35 cellular contexts compared by ENCODE assay signal in the genomic region with DNA sequence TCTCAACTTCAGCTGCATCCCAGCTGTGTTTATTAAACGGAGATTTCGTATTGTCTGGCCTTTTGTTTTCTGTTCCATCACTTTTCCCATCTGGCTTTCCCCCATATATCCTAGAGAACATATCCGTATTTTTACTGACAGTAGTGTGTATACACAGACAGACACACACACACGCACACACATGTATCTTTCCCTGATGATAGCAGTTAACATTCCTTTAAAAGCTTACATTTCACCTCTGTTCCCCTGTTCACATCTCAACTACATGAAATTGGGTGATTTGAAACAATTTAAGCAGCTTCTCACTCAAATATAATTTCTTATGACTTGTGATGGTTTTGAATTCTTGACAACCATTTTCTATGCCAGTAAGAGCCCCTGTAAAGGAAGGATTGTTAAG.
DNase-seq lines count a peak whose midpoint lies in the region; ATAC-seq, FAIRE-seq and TF ChIP-seq lines count a peak whose summit lies in the region.
"Had no signal": no experiment of that assay in that cellular context is flagged by ENCODE, and none has a peak within 500 bp of the region (broad histone marks: within the 10 kb centered on the region; RNA-seq: fewer than 3 reads in every experiment).

No MANE protein-coding gene starts in this region.

- H3K36me3 Mint-ChIP-seq in GM23338 (ENCODE audit: low read depth) = no peaks in the 10 kb centered on the region
- H3K36me3 Mint-ChIP-seq: CD14-positive monocyte; CD4-positive, alpha-beta memory T cell; CD4-positive, CD25-positive, alpha-beta regulatory T cell; CD8-positive, alpha-beta memory T cell; CD8-positive, alpha-beta T cell had no signal

- H3K4me2 ChIP-seq in SK-N-SH (no peak overlapping the region), GM23338 (no peak overlapping the region), neural cell (ENCODE audit: low read length) (peak overlapping the region; percentile 5)
- H3K4me2 ChIP-seq: A549; BLaER1; BLaER1 treated with 17β-estradiol and CSF1 and Interleukin-3, amounts not matched to agents 10 nM and 100 nM had no signal

- ATAC-seq in SK-N-SH treated with all-trans-retinoic acid at 6 μM for 48 hours (no peak), GM23338 (no peak), Right ventricle myocardium inferior (no peak), pancreas (no peak)
- ATAC-seq: A549; CD8-positive, alpha-beta T cell had no signal

- H3K79me2 ChIP-seq in SK-N-SH (ENCODE audit: insufficient read depth) (no peaks in the 10 kb centered on the region), GM23338 (replicated peaks; ENCODE audit: insufficient read depth) (no peaks in the 10 kb centered on the region), neural cell (replicated peaks; ENCODE audit: insufficient read depth, low read length) (no peaks in the 10 kb centered on the region)

- H2AFZ ChIP-seq in SK-N-SH (ENCODE audit: low read depth) (0 out of 2 replicates have a peak overlapping the region, but pooled peaks have one; percentile 37), GM23338 (peak overlapping the region; percentile 28; the same call in 1 of the 2 replicates), neural cell (ENCODE audit: low read depth, low read length) (no peak overlapping the region)

- H3K9me3 ChIP-seq in SK-N-SH (no peaks in the 10 kb centered on the region), neural cell (ENCODE audit: low read length) (no peaks in the 10 kb centered on the region), pancreas (no peaks in the 10 kb centered on the region)
- H3K9me3 ChIP-seq: A549; BE2C; BLaER1; BLaER1 treated with 17β-estradiol and CSF1 and Interleukin-3, amounts not matched to agents 10 nM and 100 nM; Caco-2 had no signal

- H3K9me2 ChIP-seq in SK-N-SH (no peaks in the 10 kb centered on the region), GM23338 (ENCODE audit: insufficient read depth) (no peaks in the 10 kb centered on the region), neural cell (ENCODE audit: insufficient read depth, low read length) (no peaks in the 10 kb centered on the region)

- no peaks in the 10 kb centered on the region for H3K9me3 Mint-ChIP-seq in GM23338

- H3F3A ChIP-seq in SK-N-SH (replicated peaks; ENCODE audit: insufficient read depth) = no peaks in the 10 kb centered on the region
- no peaks in the 10 kb centered on the region for H3F3A ChIP-seq in GM23338 (replicated peaks; ENCODE audit: low read depth)
- H3F3A ChIP-seq in neural cell (ENCODE audit: insufficient read depth, low read length, poor library complexity, severe bottlenecking) = no peaks in the 10 kb centered on the region

- TF ChIP-seq RAD21 in SK-N-SH (IDR thresholded peaks at IDR 0.05; ENCODE audit: low read length) (no peak), neural cell (conservative IDR thresholded peaks at IDR 0.05) (no peak)

- no peak overlapping the region for H3K4me3 Mint-ChIP-seq in GM23338
- H3K4me3 Mint-ChIP-seq: B cell; CD14-positive monocyte; CD4-positive, alpha-beta memory T cell; CD4-positive, alpha-beta T cell; CD4-positive, CD25-positive, alpha-beta regulatory T cell; CD8-positive, alpha-beta memory T cell; CD8-positive, alpha-beta T cell had no signal

- H3K27ac ChIP-seq in SK-N-SH (ENCODE audit: low read depth in 2 of 2, low read length in 1 of 2) (no peak overlapping the region), GM23338 (ENCODE audit: low read depth) (no peak overlapping the region), neural cell (ENCODE audit: low read length) (peak overlapping the region; percentile 73), pancreas (no peak overlapping the region)
- H3K27ac ChIP-seq: 22Rv1; A549; BLaER1; BLaER1 treated with 17β-estradiol and CSF1 and Interleukin-3, amounts not matched to agents 10 nM and 100 nM; C4-2B had no signal

- TF ChIP-seq CTCF in SK-N-SH (IDR thresholded peaks at IDR 0.05) = no peak
- TF ChIP-seq CTCF in GM23338 (conservative IDR thresholded peaks at IDR 0.05; ENCODE audit: low read depth in 2 of 2) = no peak
- no peak for TF ChIP-seq CTCF in neural cell (IDR thresholded peaks at IDR 0.05; ENCODE audit: poor library complexity, severe bottlenecking)
- TF ChIP-seq CTCF in pancreas (IDR thresholded peaks at IDR 0.05) = no peak

- WGBS in SK-N-SH (ENCODE audit: low lambda C conversion rate) = 79% methylated on average over 4 of the region's 4 CpGs
- WGBS in pancreas, 2 donors = 53 to 65% methylated on average over 4 of the region's 4 CpGs

- H3K4me1 ChIP-seq in SK-N-SH (ENCODE audit: control insufficient read depth in 1 of 2, insufficient read depth in 2 of 2, low read depth in 1 of 2, low read length in 1 of 2) (no peaks in the 10 kb centered on the region), GM23338 (ENCODE audit: insufficient read depth) (no peaks in the 10 kb centered on the region), pancreas (no peaks in the 10 kb centered on the region)
- H3K4me1 ChIP-seq: A549; BE2C; BLaER1; BLaER1 treated with 17β-estradiol and CSF1 and Interleukin-3, amounts not matched to agents 10 nM and 100 nM; Caco-2 had no signal

- H3K36me3 ChIP-seq in SK-N-SH (replicated peaks in 1 of 2; ENCODE audit: control insufficient read depth in 1 of 2, insufficient read depth in 2 of 2, low read length in 1 of 2) (no peaks in the 10 kb centered on the region), GM23338 (ENCODE audit: insufficient read depth) (no peaks in the 10 kb centered on the region), neural cell (ENCODE audit: insufficient read depth, low read length) (no peaks in the 10 kb centered on the region), pancreas (no peaks in the 10 kb centered on the region)
- H3K36me3 ChIP-seq: BE2C; BLaER1; BLaER1 treated with 17β-estradiol and CSF1 and Interleukin-3, amounts not matched to agents 10 nM and 100 nM had no signal

- intact Hi-C loops in Right ventricle myocardium inferior (cut with DNase I) (no loop called here), pancreas (cut with DNase I) (no loop called here)

- no peak overlapping the region for H3K4me3 ChIP-seq in SK-N-SH (ENCODE audit: low read depth in 2 of 2, low read length in 1 of 2)
- H3K4me3 ChIP-seq in GM23338 = no peak overlapping the region
- peak overlapping the region; percentile 17 for H3K4me3 ChIP-seq in neural cell (ENCODE audit: low read length)
- H3K4me3 ChIP-seq in pancreas = no peak overlapping the region
- H3K4me3 ChIP-seq: A549; BLaER1; BLaER1 treated with 17β-estradiol and CSF1 and Interleukin-3, amounts not matched to agents 10 nM and 100 nM had no signal

- POLR2A ChIA-PET in SK-N-SH (lab: Yijun Ruan, JAX) = no interaction called here

- H4K20me1 ChIP-seq in SK-N-SH (ENCODE audit: insufficient read depth) (no peaks in the 10 kb centered on the region), GM23338 (replicated peaks; ENCODE audit: insufficient read depth) (no peaks in the 10 kb centered on the region), neural cell (ENCODE audit: insufficient read depth) (no peaks in the 10 kb centered on the region)
- H4K20me1 ChIP-seq: BLaER1; BLaER1 treated with 17β-estradiol and CSF1 and Interleukin-3, amounts not matched to agents 10 nM and 100 nM had no signal

- DNase-seq in SK-N-SH (no peak), GM23338 (ENCODE audit: low spot score) (no peak), Right ventricle myocardium inferior (ENCODE audit: missing footprints) (no peak), pancreas (no peak)
- DNase-seq: 8988T; ACHN; AML-193; BE2C; C1 segment of cervical spinal cord; Caco-2; Calu3; CD4-positive, alpha-beta memory T cell; CD4-positive, alpha-beta T cell; CD4-positive, CD25-positive, alpha-beta regulatory T cell; CD8-positive, alpha-beta memory T cell; CD8-positive, alpha-beta T cell; COR-L47; DMS 273 treated with DMSO at 0.1 percent for 48 hours; DMS153; DMS53; DMS79; DMS79 treated with DMSO at 0.1 percent for 48 hours; DND-41; EL had no signal

- FAIRE-seq in pancreas (lab: Jason Lieb, UNC) = no peak
- FAIRE-seq: A204.1, A549, D721Med had no signal

- TF ChIP-seq EP300 in SK-N-SH (IDR thresholded peaks at IDR 0.05; ENCODE audit: borderline replicate concordance in 1 of 2, low read depth in 1 of 2, low read length in 1 of 2) (no peak), neural cell (conservative IDR thresholded peaks at IDR 0.05; ENCODE audit: poor library complexity, severe bottlenecking) (peak; percentile 86)

- H3K27me3 Mint-ChIP-seq in GM23338 (ENCODE audit: insufficient read depth, low read depth, poor library complexity) = no peaks in the 10 kb centered on the region
- H3K27me3 Mint-ChIP-seq: CD4-positive, alpha-beta memory T cell; CD8-positive, alpha-beta memory T cell had no signal

- no peaks in the 10 kb centered on the region for H3K4me1 Mint-ChIP-seq in GM23338
- H3K4me1 Mint-ChIP-seq: B cell; CD14-positive monocyte; CD4-positive, alpha-beta memory T cell; CD4-positive, CD25-positive, alpha-beta regulatory T cell; CD8-positive, alpha-beta memory T cell had no signal

- H3K27me3 ChIP-seq in SK-N-SH (ENCODE audit: insufficient read depth) (no peaks in the 10 kb centered on the region), GM23338 (ENCODE audit: insufficient read depth) (no peaks in the 10 kb centered on the region), neural cell (ENCODE audit: insufficient read depth, low read depth, low read length) (no peaks in the 10 kb centered on the region), pancreas (no peaks in the 10 kb centered on the region)
- H3K27me3 ChIP-seq: BLaER1; BLaER1 treated with 17β-estradiol and CSF1 and Interleukin-3, amounts not matched to agents 10 nM and 100 nM had no signal

- CTCF ChIA-PET in SK-N-SH (lab: Yijun Ruan, JAX) = interaction anchor here (0.6 to 1.9 kb wide), 4 partner anchors 8 to 957 kb away, joined by 3 to 5 read pairs (median 4); no protein-coding TSS in a partner anchor

- no peak overlapping the region for H3K27ac Mint-ChIP-seq in GM23338
- H3K27ac Mint-ChIP-seq: B cell; CD14-positive monocyte; CD4-positive, alpha-beta memory T cell; CD4-positive, alpha-beta T cell; CD4-positive, CD25-positive, alpha-beta regulatory T cell; CD8-positive, alpha-beta memory T cell; CD8-positive, alpha-beta T cell had no signal

- H3K9ac ChIP-seq in SK-N-SH (no peak overlapping the region), neural cell (ENCODE audit: low read length) (no peak overlapping the region)
- H3K9ac ChIP-seq: BLaER1; BLaER1 treated with 17β-estradiol and CSF1 and Interleukin-3, amounts not matched to agents 10 nM and 100 nM had no signal

TF ChIP-seq in SK-N-SH, 30 proteins besides CTCF, POLR2A, EP300 and RAD21 (continues in another document):
- TF ChIP-seq NFIC (IDR thresholded peaks at IDR 0.05; ENCODE audit: borderline replicate concordance) (no peak), CHD2 (IDR thresholded peaks at IDR 0.05; ENCODE audit: low read length, partially characterized antibody) (no peak)

TF ChIP-seq in GM23338, 12 proteins besides CTCF, POLR2A, EP300 and RAD21 (continues in another document):
- no peak for TF ChIP-seq POLR2AphosphoS5 (IDR thresholded peaks at IDR 0.05; ENCODE audit: low read depth)

TF ChIP-seq in neural cell, 6 proteins besides CTCF, POLR2A, EP300 and RAD21 (continues in another document):
- TF ChIP-seq MXI1 (conservative IDR thresholded peaks at IDR 0.05; ENCODE audit: poor library complexity, severe bottlenecking) (no peak), POLR2AphosphoS5 (IDR thresholded peaks at IDR 0.05) (peak; percentile 78), SMC3 (conservative IDR thresholded peaks at IDR 0.05; ENCODE audit: poor library complexity) (no peak), TAF1 (IDR thresholded peaks at IDR 0.05; ENCODE audit: low read depth) (no peak)
